8 cellular contexts compared by ENCODE assay signal in the genomic region with DNA sequence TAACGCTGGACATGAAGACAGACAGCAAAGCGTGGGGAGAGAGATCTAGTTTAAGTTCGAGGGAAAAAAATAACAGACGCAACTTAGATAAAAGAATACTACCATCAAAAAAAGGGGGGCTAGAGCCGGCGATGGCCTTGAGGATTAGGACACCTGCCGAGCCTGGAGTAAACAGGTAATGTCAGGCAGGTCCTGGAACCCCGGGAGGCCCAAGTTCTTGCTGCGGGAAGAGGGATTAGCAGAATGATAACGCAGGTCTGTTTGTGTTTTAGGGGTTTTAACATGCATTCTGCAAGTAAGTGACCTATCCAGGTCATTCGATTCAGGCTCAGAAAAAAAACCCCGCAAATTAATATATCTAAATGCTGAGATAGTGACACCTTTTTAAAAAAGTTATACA. TPM values are rescaled to one million over a fixed set of nuclear protein-coding genes. Genes with fewer than 3 reads are reported as not detected.
A peak's percentile ranks its signal among the peaks of the same experiment; 100 is the strongest.
DNase-seq lines count a peak whose midpoint lies in the region; ATAC-seq and TF ChIP-seq lines count a peak whose summit lies in the region.

No MANE protein-coding gene starts in this region.

- DNase-seq in activated T-cell treated with anti-CD3 and anti-CD28 coated beads, Interleukin-2, amount 50 U/mL, for 4 hours, result no peak
- no peak for DNase-seq in activated T-cell treated with anti-CD3 and anti-CD28 coated beads for 4 hours
- DNase-seq in Panc1 (ENCODE audit: low read depth, low spot score), result no peak
- DNase-seq in endothelial cell (ENCODE audit: low spot score), result peak; percentile 4
- DNase-seq in omental fat pad (ENCODE audit: low spot score), result no peak
- no peak for DNase-seq in activated gamma-delta T cell (lab: John Stamatoyannopoulos, UW)

- H3K27me3 Mint-ChIP-seq in activated T-cell treated with anti-CD3 and anti-CD28 coated beads, Interleukin-2, amount 50 U/mL, for 4 hours (ENCODE audit: low read depth), result peaks cover 10% of the 10 kb centered on the region
- peaks cover 5% of the 10 kb centered on the region for H3K27me3 Mint-ChIP-seq in endothelial cell (ENCODE audit: unreplicated experiment)

- no TSS peak for BruUV-seq in Panc1 (replicated peaks; lab: Mats Ljungman, UMichigan)

- peak overlapping the region; percentile 62 to 64 for H3K4me3 ChIP-seq in Panc1 (ENCODE audit: low read depth in 2 of 2, low read length in 2 of 2)
- peak overlapping the region; percentile 83 to 85 for H3K4me3 ChIP-seq in neutrophil (ENCODE audit: low read depth in 1 of 2, low read length in 1 of 2)

- no peak for ATAC-seq in activated T-cell treated with anti-CD3 and anti-CD28 coated beads, Interleukin-2, amount 50 U/mL, for 4 hours
- ATAC-seq in Panc1 (peak; percentile 14; the same call in 1 of the 2 replicates), HG03045 (IDR thresholded peaks at IDR 0.05; ENCODE audit: unreplicated experiment) (no peak), omental fat pad (ENCODE audit: low FRiP score) (no peak)

- TF ChIP-seq CTCF in Panc1 (IDR thresholded peaks at IDR 0.05), result no peak
- no peak for TF ChIP-seq CTCF in endothelial cell (IDR thresholded peaks at IDR 0.05; ENCODE audit: unreplicated experiment)
- TF ChIP-seq CTCF in neutrophil (IDR thresholded peaks at IDR 0.05), result no peak
- no peak for TF ChIP-seq CTCF in omental fat pad (IDR thresholded peaks at IDR 0.05)

- no peaks in the 10 kb centered on the region for H3K36me3 Mint-ChIP-seq in activated T-cell treated with anti-CD3 and anti-CD28 coated beads, Interleukin-2, amount 50 U/mL, for 4 hours (ENCODE audit: insufficient read depth)
- peaks cover 9% of the 10 kb centered on the region for H3K36me3 Mint-ChIP-seq in endothelial cell (ENCODE audit: low read depth, unreplicated experiment)

- CTCF ChIA-PET in Panc1 (lab: Charles Lee), result no interaction called here

- POLR2A ChIA-PET in Panc1 (lab: Charles Lee), result no interaction called here

- H3K27ac ChIP-seq in Panc1 (ENCODE audit: low read length) (peak overlapping the region; percentile 44; the same call in 1 of the 2 replicates), neutrophil (peak overlapping the region; percentile 96)

- peaks cover 5% of the 10 kb centered on the region; the same call in 1 of the 2 replicates for H3K4me1 ChIP-seq in Panc1 (ENCODE audit: control insufficient read depth, insufficient read depth, low read length)
- H3K4me1 ChIP-seq in neutrophil (ENCODE audit: control insufficient read depth in 1 of 2, insufficient read depth in 1 of 2, low read depth in 1 of 2, low read length in 1 of 2), result peaks cover 55 to 60% of the 10 kb centered on the region in 2 experiments

- in situ Hi-C loops in Panc1 (cut with HindIII; ENCODE audit: low pct_unique_long_range_greater_than_20kb, low sequenced_read_pairs), result no loop called here

- peak overlapping the region; percentile 82 for H3K4me3 Mint-ChIP-seq in activated T-cell treated with anti-CD3 and anti-CD28 coated beads, Interleukin-2, amount 50 U/mL, for 4 hours
- H3K4me3 Mint-ChIP-seq in endothelial cell (ENCODE audit: unreplicated experiment), result peak overlapping the region; percentile 91

- no peaks in the 10 kb centered on the region for H3K36me3 ChIP-seq in Panc1 (ENCODE audit: control insufficient read depth, insufficient read depth, low read length)
- H3K36me3 ChIP-seq in neutrophil, result no peaks in the 10 kb centered on the region

- H3K9me3 ChIP-seq in Panc1 (ENCODE audit: control insufficient read depth, insufficient read depth, low read depth, low read length), result no peaks in the 10 kb centered on the region
- H3K9me3 ChIP-seq in neutrophil, result no peaks in the 10 kb centered on the region

- H3K9me3 Mint-ChIP-seq in activated T-cell treated with anti-CD3 and anti-CD28 coated beads, Interleukin-2, amount 50 U/mL, for 4 hours, result no peaks in the 10 kb centered on the region
- H3K9me3 Mint-ChIP-seq in endothelial cell (ENCODE audit: unreplicated experiment), result no peaks in the 10 kb centered on the region

- H3K27me3 ChIP-seq in Panc1 (ENCODE audit: control insufficient read depth, insufficient read depth, low read length), result peaks cover 39% of the 10 kb centered on the region
- no peaks in the 10 kb centered on the region for H3K27me3 ChIP-seq in neutrophil

- H3K4me1 Mint-ChIP-seq in activated T-cell treated with anti-CD3 and anti-CD28 coated beads, Interleukin-2, amount 50 U/mL, for 4 hours (ENCODE audit: low read depth), result peaks cover 4% of the 10 kb centered on the region
- H3K4me1 Mint-ChIP-seq in endothelial cell (ENCODE audit: unreplicated experiment), result peaks cover 6% of the 10 kb centered on the region

- intact Hi-C loops in Panc1 (cut with micrococcal nuclease; ENCODE audit: unreplicated experiment), result no loop called here

- H3K27ac Mint-ChIP-seq in endothelial cell (ENCODE audit: unreplicated experiment), result no peak overlapping the region

RNA-seq across cellular contexts. Expression of gene TMEM170B, which starts 0.8 kb away (rescaled TPM):
- 1 to 10 TPM; 1.1 to 1.6 (median 1.2) TPM for total RNA-seq in activated T-cell treated with anti-CD3 and anti-CD28 coated beads, Interleukin-2, amount 50 U/mL, for 4 hours
- total RNA-seq in Panc1 (2021; ENCODE audit: unreplicated experiment) (1.3 TPM), endothelial cell (ENCODE audit: unreplicated experiment) (5.0 TPM), omental fat pad (10 to 100 TPM in 1 of 4 donors, 1 to 10 TPM in 3; 7.0 to 11.9 (median 8.8) TPM)
- polyA plus RNA-seq in Panc1 (2012; ENCODE audit: insufficient read length), result 0.44 TPM
